In genomic region chr3:72190050-72190449, GRCh38 we compare ENCODE assay signal across 16 cellular contexts.
DNase-seq lines count a peak whose midpoint lies in the region; ATAC-seq and TF ChIP-seq lines count a peak whose summit lies in the region.
"Had no signal": no experiment of that assay in that cellular context is flagged by ENCODE, and none has a peak within 500 bp of the region (broad histone marks: within the 10 kb centered on the region; RNA-seq: fewer than 3 reads in every experiment).

No MANE protein-coding gene starts in this region.

- no peak overlapping the region for H3K4me3 Mint-ChIP-seq in MCF 10A (ENCODE audit: unreplicated experiment)
- H3K4me3 Mint-ChIP-seq: CD4-positive, CD25-positive, alpha-beta regulatory T cell had no signal

- no peaks in the 10 kb centered on the region for H3K36me3 Mint-ChIP-seq in MCF 10A (ENCODE audit: insufficient read depth, unreplicated experiment)
- H3K36me3 Mint-ChIP-seq: CD4-positive, CD25-positive, alpha-beta regulatory T cell had no signal

- no peak for TF ChIP-seq CTCF in left ventricle myocardium inferior (IDR thresholded peaks at IDR 0.05; ENCODE audit: borderline replicate concordance)
- no peak for TF ChIP-seq CTCF in MCF 10A (IDR thresholded peaks at IDR 0.05; ENCODE audit: unreplicated experiment)

- POLR2A ChIA-PET in MCF 10A (lab: Yijun Ruan, JAX), result interaction anchor here (0.6 to 1.0 kb wide), 2 partner anchors 10 to 80 kb away, joined by 3 read pairs; no protein-coding TSS in a partner anchor

- DNase-seq in left ventricle myocardium superior (no peak), left ventricle myocardium inferior (no peak), caudate nucleus (lab: John Stamatoyannopoulos, UW) (no peak), myocyte (ENCODE audit: low read depth) (peak; percentile 68), aorta (no peak), MCF 10A (ENCODE audit: unreplicated experiment) (no peak), NK-92 (lab: John Stamatoyannopoulos, UW; ENCODE audit: unreplicated experiment) (no peak), cerebellum (ENCODE audit: low spot score) (no peak)
- DNase-seq: ACHN, Calu3, DMS153, DND-41, GDM1 had no signal

- no peaks in the 10 kb centered on the region for H3K4me1 ChIP-seq in left ventricle myocardium inferior
- H3K4me1 ChIP-seq in aorta (ENCODE audit: control insufficient read depth in 1 of 2, insufficient read depth in 2 of 2, low read length in 2 of 2), result no peaks in the 10 kb centered on the region
- H3K4me1 ChIP-seq: HAP-1 had no signal

- peak; percentile 50 for ATAC-seq in left ventricle myocardium superior
- peak; percentile 8 for ATAC-seq in aorta (ENCODE audit: low FRiP score)

- H3K4me3 ChIP-seq in left ventricle myocardium inferior (no peak overlapping the region), aorta (ENCODE audit: low read length in 2 of 2) (no peak overlapping the region)
- H3K4me3 ChIP-seq: BLaER1 treated with 17β-estradiol and CSF1 and Interleukin-3, amounts not matched to agents 10 nM and 100 nM; HAP-1 had no signal

- peaks cover 18% of the 10 kb centered on the region for H3K4me1 Mint-ChIP-seq in MCF 10A (ENCODE audit: insufficient read depth, unreplicated experiment)

- intact Hi-C loops in left ventricle myocardium superior (cut with micrococcal nuclease) (no loop called here), left ventricle myocardium inferior (cut with micrococcal nuclease) (no loop called here), aorta (cut with DNase I) (no loop called here), MCF 10A (cut with micrococcal nuclease) (no loop called here)

- peaks cover 14% of the 10 kb centered on the region for H3K9me3 ChIP-seq in left ventricle myocardium inferior (replicated peaks)
- H3K9me3 ChIP-seq in aorta (ENCODE audit: control insufficient read depth, low read length), result peaks cover 4% of the 10 kb centered on the region
- H3K9me3 ChIP-seq: HAP-1 had no signal

- H3K36me3 ChIP-seq in left ventricle myocardium inferior (no peaks in the 10 kb centered on the region), aorta (ENCODE audit: control insufficient read depth in 1 of 2, insufficient read depth in 2 of 2, low read length in 1 of 2) (no peaks in the 10 kb centered on the region)
- H3K36me3 ChIP-seq: BLaER1 treated with 17β-estradiol and CSF1 and Interleukin-3, amounts not matched to agents 10 nM and 100 nM; HAP-1 had no signal

- CTCF ChIA-PET in MCF 10A (lab: Yijun Ruan, JAX), result no interaction called here

- H3K27me3 Mint-ChIP-seq in MCF 10A (ENCODE audit: insufficient read depth, unreplicated experiment), result no peaks in the 10 kb centered on the region
- H3K27me3 Mint-ChIP-seq: CD4-positive, CD25-positive, alpha-beta regulatory T cell had no signal

- H3K9me3 Mint-ChIP-seq in MCF 10A (ENCODE audit: unreplicated experiment), result no peaks in the 10 kb centered on the region

- H3K27me3 ChIP-seq in left ventricle myocardium inferior (ENCODE audit: low read depth) (no peaks in the 10 kb centered on the region), aorta (ENCODE audit: control insufficient read depth in 1 of 2, insufficient read depth in 2 of 2, low read length in 1 of 2) (no peaks in the 10 kb centered on the region)
- H3K27me3 ChIP-seq: BLaER1 treated with 17β-estradiol and CSF1 and Interleukin-3, amounts not matched to agents 10 nM and 100 nM had no signal

- H3K27ac Mint-ChIP-seq in MCF 10A (ENCODE audit: low read depth, unreplicated experiment), result no peak overlapping the region

- 83 to 86% methylated on average over 5 of the region's 5 CpGs for WGBS in aorta, 2 donors

- H3K27ac ChIP-seq in left ventricle myocardium inferior (replicated peaks) (no peak overlapping the region), caudate nucleus (ENCODE audit: low read depth, low read length) (peak overlapping the region; percentile 63), aorta (ENCODE audit: low read depth in 1 of 2, low read length in 2 of 2) (no peak overlapping the region)
- H3K27ac ChIP-seq: BLaER1 treated with 17β-estradiol and CSF1 and Interleukin-3, amounts not matched to agents 10 nM and 100 nM had no signal

- BruUV-seq in MCF 10A (replicated peaks; lab: Mats Ljungman, UMichigan), result no TSS peak
